Comparison of ENCODE assay signal across 8 cellular contexts in genomic region chr4:112604590-112604989, GRCh38. TPM values are rescaled to one million over a fixed set of nuclear protein-coding genes. Genes with fewer than 3 reads are reported as not detected.
A peak's percentile ranks its signal among the peaks of the same experiment; 100 is the strongest.
DNase-seq lines count a peak whose midpoint lies in the region; ATAC-seq, FAIRE-seq and TF ChIP-seq lines count a peak whose summit lies in the region.

No MANE protein-coding gene starts in this region.

- no peaks in the 10 kb centered on the region for H3K27me3 ChIP-seq in bronchial epithelial cell (ENCODE audit: control insufficient read depth, insufficient read depth, low read length)

- in situ Hi-C loops in SK-MEL-5 (cut with HindIII; ENCODE audit: low pct_unique_long_range_greater_than_20kb, low sequenced_read_pairs): no loop called here

- H3K4me3 ChIP-seq in bronchial epithelial cell (ENCODE audit: low read depth, low read length): no peak overlapping the region

- FAIRE-seq in bronchial epithelial cell (lab: Jason Lieb, UNC): no peak

- ATAC-seq in GM19324 (IDR thresholded peaks at IDR 0.05; ENCODE audit: low FRiP score, unreplicated experiment) (peak; percentile 71), HG03097 (IDR thresholded peaks at IDR 0.05; ENCODE audit: low FRiP score, unreplicated experiment) (no peak)

- peak; percentile 58 for TF ChIP-seq CTCF in bronchial epithelial cell (IDR thresholded peaks at IDR 0.05; ENCODE audit: insufficient read depth, low read length, severe bottlenecking)

- H3K36me3 ChIP-seq in bronchial epithelial cell (ENCODE audit: control insufficient read depth, insufficient read depth, low read length): no peaks in the 10 kb centered on the region

- peak; percentile 74 for DNase-seq in DMS 273 (lab: John Stamatoyannopoulos, UW; ENCODE audit: unreplicated experiment)
- DNase-seq in SK-MEL-5 (ENCODE audit: low read depth, low spot score): peak; percentile 76
- DNase-seq in bronchial epithelial cell (ENCODE audit: low read depth): peak; percentile 52
- peak; percentile 57 for DNase-seq in islet precursor cell
- peak in 2 of 3 donors; percentile 4 to 12 for DNase-seq in stimulated activated CD4-positive, alpha-beta T cell treated with anti-CD3 and anti-CD28 coated beads, TNF-alpha, amount 100 ng/mL, for 48 hours (ENCODE audit: low read depth in 3 of 3)

- no peak for TF ChIP-seq EP300 in Ishikawa (IDR thresholded peaks at IDR 0.05; ENCODE audit: borderline replicate concordance)

- TF ChIP-seq RAD21 in Ishikawa (IDR thresholded peaks at IDR 0.05; ENCODE audit: low read depth): peak; percentile 50

TF ChIP-seq in Ishikawa, 13 proteins besides CTCF, POLR2A, EP300 and RAD21:
- TF ChIP-seq TEAD4 (IDR thresholded peaks at IDR 0.05): no peak
- TF ChIP-seq EGR1 (IDR thresholded peaks at IDR 0.05): no peak
- no peak for TF ChIP-seq NFIC (IDR thresholded peaks at IDR 0.05)
- TF ChIP-seq, protein P1, sequence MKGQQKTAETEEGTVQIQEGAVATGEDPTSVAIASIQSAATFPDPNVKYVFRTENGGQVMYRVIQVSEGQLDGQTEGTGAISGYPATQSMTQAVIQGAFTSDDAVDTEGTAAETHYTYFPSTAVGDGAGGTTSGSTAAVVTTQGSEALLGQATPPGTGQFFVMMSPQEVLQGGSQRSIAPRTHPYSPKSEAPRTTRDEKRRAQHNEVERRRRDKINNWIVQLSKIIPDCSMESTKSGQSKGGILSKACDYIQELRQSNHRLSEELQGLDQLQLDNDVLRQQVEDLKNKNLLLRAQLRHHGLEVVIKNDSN (IDR thresholded peaks at IDR 0.05): no peak
- TF ChIP-seq, protein P2, sequence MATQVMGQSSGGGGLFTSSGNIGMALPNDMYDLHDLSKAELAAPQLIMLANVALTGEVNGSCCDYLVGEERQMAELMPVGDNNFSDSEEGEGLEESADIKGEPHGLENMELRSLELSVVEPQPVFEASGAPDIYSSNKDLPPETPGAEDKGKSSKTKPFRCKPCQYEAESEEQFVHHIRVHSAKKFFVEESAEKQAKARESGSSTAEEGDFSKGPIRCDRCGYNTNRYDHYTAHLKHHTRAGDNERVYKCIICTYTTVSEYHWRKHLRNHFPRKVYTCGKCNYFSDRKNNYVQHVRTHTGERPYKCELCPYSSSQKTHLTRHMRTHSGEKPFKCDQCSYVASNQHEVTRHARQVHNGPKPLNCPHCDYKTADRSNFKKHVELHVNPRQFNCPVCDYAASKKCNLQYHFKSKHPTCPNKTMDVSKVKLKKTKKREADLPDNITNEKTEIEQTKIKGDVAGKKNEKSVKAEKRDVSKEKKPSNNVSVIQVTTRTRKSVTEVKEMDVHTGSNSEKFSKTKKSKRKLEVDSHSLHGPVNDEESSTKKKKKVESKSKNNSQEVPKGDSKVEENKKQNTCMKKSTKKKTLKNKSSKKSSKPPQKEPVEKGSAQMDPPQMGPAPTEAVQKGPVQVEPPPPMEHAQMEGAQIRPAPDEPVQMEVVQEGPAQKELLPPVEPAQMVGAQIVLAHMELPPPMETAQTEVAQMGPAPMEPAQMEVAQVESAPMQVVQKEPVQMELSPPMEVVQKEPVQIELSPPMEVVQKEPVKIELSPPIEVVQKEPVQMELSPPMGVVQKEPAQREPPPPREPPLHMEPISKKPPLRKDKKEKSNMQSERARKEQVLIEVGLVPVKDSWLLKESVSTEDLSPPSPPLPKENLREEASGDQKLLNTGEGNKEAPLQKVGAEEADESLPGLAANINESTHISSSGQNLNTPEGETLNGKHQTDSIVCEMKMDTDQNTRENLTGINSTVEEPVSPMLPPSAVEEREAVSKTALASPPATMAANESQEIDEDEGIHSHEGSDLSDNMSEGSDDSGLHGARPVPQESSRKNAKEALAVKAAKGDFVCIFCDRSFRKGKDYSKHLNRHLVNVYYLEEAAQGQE (IDR thresholded peaks at IDR 0.05; ENCODE audit: low read depth): no peak
- no peak for TF ChIP-seq YY1 (IDR thresholded peaks at IDR 0.05; ENCODE audit: low read depth)
- no peak for TF ChIP-seq ZBTB7A (IDR thresholded peaks at IDR 0.05; ENCODE audit: low read depth)

RNA-seq across cellular contexts. Expression of gene ZGRF1, which starts 32.1 kb away (rescaled TPM):
- total RNA-seq in SK-MEL-5 (2014; rRNA removed; shearing (Covaris generic)): 6.7 and 8.5 TPM in 2 replicates
- 1.9 and 3.2 TPM in 2 replicates for polyA plus RNA-seq in SK-MEL-5 (2015; cell fraction: cytosol; rRNA removed)
- 60.4 and 72.8 TPM in 2 replicates for polyA plus RNA-seq in SK-MEL-5 (2015; cell fraction: nucleus; rRNA removed)
- total RNA-seq in bronchial epithelial cell: 1.2 and 2.4 TPM in 2 replicates

RNA-seq across cellular contexts. Expression of gene LARP7, which starts 32.4 kb away (rescaled TPM):
- total RNA-seq in SK-MEL-5 (2014; rRNA removed; shearing (Covaris generic)): 43.6 and 44.7 TPM in 2 replicates
- polyA plus RNA-seq in SK-MEL-5 (2015; cell fraction: cytosol; rRNA removed): 19.7 and 20.4 TPM in 2 replicates
- 28.0 and 39.7 TPM in 2 replicates for polyA plus RNA-seq in SK-MEL-5 (2015; cell fraction: nucleus; rRNA removed)
- 14.2 and 27.8 TPM in 2 replicates for total RNA-seq in bronchial epithelial cell

Comparison
In these comparisons a context has a peak if more than half of its experiments do, and no peak if none do; other contexts are left out.
1. DNase-seq: peak in every context shown above with its lines; median percentile 76 in SK-MEL-5; 74 in DMS 273; 57 in islet precursor cell; 52 in bronchial epithelial cell; 8 in stimulated activated CD4-positive, alpha-beta T cell treated with anti-CD3 and anti-CD28 coated beads, TNF-alpha, amount 100 ng/mL, for 48 hours.